Comparison of ENCODE assay signal across 15 cellular contexts in genomic region chr9:127159949-127160610, GRCh38. TPM values are rescaled to one million over a fixed set of nuclear protein-coding genes. Genes with fewer than 3 reads are reported as not detected.
DNase-seq lines count a peak whose midpoint lies in the region; ATAC-seq and TF ChIP-seq lines count a peak whose summit lies in the region.
"Had no signal": no experiment of that assay in that cellular context is flagged by ENCODE, and none has a peak within 500 bp of the region (broad histone marks: within the 10 kb centered on the region; RNA-seq: fewer than 3 reads in every experiment).

No MANE protein-coding gene starts in this region.

- peak; percentile 4 for DNase-seq in activated naive CD4-positive, alpha-beta T cell treated with anti-CD3 and anti-CD28 coated beads, Interleukin-2, amount 50 U/mL, for 16 hours
- no peak for DNase-seq in activated naive CD4-positive, alpha-beta T cell treated with Interleukin-2 at 50 U/mL for 16 hours
- DNase-seq in chondrocyte (ENCODE audit: low spot score) (no peak), tibial nerve (ENCODE audit: low spot score in 2 of 2) (no peak), COR-L47 (lab: John Stamatoyannopoulos, UW) (no peak), NCI-H1092 (lab: John Stamatoyannopoulos, UW) (no peak)
- DNase-seq in naive thymus-derived CD8-positive, alpha-beta T cell = no peak
- DNase-seq: activated CD4-positive, alpha-beta T cell treated with anti-CD3 and anti-CD28 coated beads, Interleukin-2, amount 10 ng/mL, durations not matched to agents 7 days and 5 days; activated naive CD4-positive, alpha-beta T cell; NCI-H1048; NCI-H345; PC-9 had no signal

- H3K9me3 ChIP-seq in muscle layer of colon (ENCODE audit: low read length) (no peaks in the 10 kb centered on the region), tibial nerve (no peaks in the 10 kb centered on the region)

- peak overlapping the region in 1 of 2 donors; percentile 2 for H3K4me3 ChIP-seq in muscle layer of colon (ENCODE audit: low read depth in 1 of 2, low read length in 2 of 2)
- no peak overlapping the region for H3K4me3 ChIP-seq in tibial nerve
- H3K4me3 ChIP-seq: PC-9 had no signal

- H3K36me3 ChIP-seq in muscle layer of colon (ENCODE audit: insufficient read depth, low read length) = no peaks in the 10 kb centered on the region
- no peaks in the 10 kb centered on the region for H3K36me3 ChIP-seq in tibial nerve

- H3K4me1 ChIP-seq in muscle layer of colon (ENCODE audit: insufficient read depth, low read length) (peaks cover 32% of the 10 kb centered on the region), tibial nerve (peaks cover 0 to 24% (median 5%) of the 10 kb centered on the region in 4 donors)

- TF ChIP-seq POLR2A in tibial nerve (IDR thresholded peaks at IDR 0.05) = no peak

- ATAC-seq in naive thymus-derived CD8-positive, alpha-beta T cell = no peak

- peaks cover 45% of the 10 kb centered on the region for H3K4me1 Mint-ChIP-seq in chondrocyte (ENCODE audit: low read depth)
- H3K4me1 Mint-ChIP-seq in naive thymus-derived CD8-positive, alpha-beta T cell = peaks cover 3 to 11% (median 6%) of the 10 kb centered on the region in 4 donors

- H3K27ac ChIP-seq in muscle layer of colon (ENCODE audit: low read depth, low read length) (peak overlapping the region; percentile 74), tibial nerve (peak overlapping the region in 3 of 4 donors; percentile 6 to 74 (median 72))
- H3K27ac ChIP-seq: PC-9 had no signal

- no peaks in the 10 kb centered on the region for H3K27me3 Mint-ChIP-seq in chondrocyte (ENCODE audit: low read depth)
- H3K27me3 Mint-ChIP-seq in naive thymus-derived CD8-positive, alpha-beta T cell = no peaks in the 10 kb centered on the region

- H3K9me3 Mint-ChIP-seq in chondrocyte (ENCODE audit: low read depth) = no peaks in the 10 kb centered on the region
- H3K9me3 Mint-ChIP-seq in naive thymus-derived CD8-positive, alpha-beta T cell = no peaks in the 10 kb centered on the region
- H3K9me3 Mint-ChIP-seq: activated CD4-positive, alpha-beta T cell treated with anti-CD3 and anti-CD28 coated beads, Interleukin-2, amount 10 ng/mL, durations not matched to agents 7 days and 5 days; T-helper 1 cell treated with Interleukin-12 subunit alpha and Interleukin-12 subunit beta and Interleukin-4 antibody, amounts not matched to agents 30 μg/mL and 1 μg/mL, for 36 hours had no signal

- TF ChIP-seq CTCF in chondrocyte (IDR thresholded peaks at IDR 0.05) = no peak
- no peak for TF ChIP-seq CTCF in tibial nerve (IDR thresholded peaks at IDR 0.05)

- H3K27ac Mint-ChIP-seq in chondrocyte (ENCODE audit: unreplicated experiment) = peak overlapping the region; percentile 30
- H3K27ac Mint-ChIP-seq in naive thymus-derived CD8-positive, alpha-beta T cell = no peak overlapping the region
- H3K27ac Mint-ChIP-seq: activated CD4-positive, alpha-beta T cell treated with anti-CD3 and anti-CD28 coated beads, Interleukin-2, amount 10 ng/mL, durations not matched to agents 7 days and 5 days; T-helper 1 cell treated with Interleukin-12 subunit alpha and Interleukin-12 subunit beta and Interleukin-4 antibody, amounts not matched to agents 30 μg/mL and 1 μg/mL, for 36 hours had no signal

- peak overlapping the region; percentile 20 for H3K9ac ChIP-seq in muscle layer of colon (ENCODE audit: low read length)

- 63 to 73% methylated on average over 8 of the region's 10 CpGs for WGBS in tibial nerve, 2 donors

- POLR2A ChIA-PET in naive thymus-derived CD8-positive, alpha-beta T cell (lab: Charles Lee) = no interaction called here

- H3K4me3 Mint-ChIP-seq in chondrocyte (ENCODE audit: unreplicated experiment) = no peak overlapping the region
- no peak overlapping the region for H3K4me3 Mint-ChIP-seq in naive thymus-derived CD8-positive, alpha-beta T cell
- H3K4me3 Mint-ChIP-seq: activated CD4-positive, alpha-beta T cell treated with anti-CD3 and anti-CD28 coated beads, Interleukin-2, amount 10 ng/mL, durations not matched to agents 7 days and 5 days; T-helper 1 cell treated with Interleukin-12 subunit alpha and Interleukin-12 subunit beta and Interleukin-4 antibody, amounts not matched to agents 30 μg/mL and 1 μg/mL, for 36 hours had no signal

- no peaks in the 10 kb centered on the region for H3K36me3 Mint-ChIP-seq in chondrocyte (ENCODE audit: low read depth)
- H3K36me3 Mint-ChIP-seq in naive thymus-derived CD8-positive, alpha-beta T cell = no peaks in the 10 kb centered on the region

- TF ChIP-seq EP300 in tibial nerve (IDR thresholded peaks at IDR 0.05) = no peak

- H3K27me3 ChIP-seq in muscle layer of colon (ENCODE audit: control insufficient read depth in 1 of 2, insufficient read depth in 2 of 2, low read length in 2 of 2) (no peaks in the 10 kb centered on the region), tibial nerve (no peaks in the 10 kb centered on the region)

RNA-seq across cellular contexts. Expression of gene ANGPTL2, which starts 37.6 kb away (rescaled TPM):
- total RNA-seq in chondrocyte = 26.7 to 39.7 TPM (median 39.0 TPM) in 3 replicates
- 10 to 100 TPM; 34.5 to 64.1 (median 47.1) TPM for total RNA-seq in tibial nerve
- total RNA-seq in naive thymus-derived CD8-positive, alpha-beta T cell = not detected
- polyA plus RNA-seq in naive thymus-derived CD8-positive, alpha-beta T cell = not detected
- total RNA-seq: activated CD4-positive, alpha-beta T cell treated with anti-CD3 and anti-CD28 coated beads, Interleukin-2, amount 10 ng/mL, durations not matched to agents 7 days and 5 days had no signal
- polyA plus RNA-seq: neural cell had no signal

Comparison
In these comparisons a context has a peak if more than half of its experiments do, and no peak if none do; other contexts are left out.
1. RNA of gene ANGPTL2, which starts 37.6 kb away (total RNA-seq): 34.5 to 64.1 TPM in tibial nerve and 26.7 to 39.7 TPM in chondrocyte; not detected in naive thymus-derived CD8-positive, alpha-beta T cell; every median in the first group is over 10 times any median in the second.